8 cellular contexts compared by ENCODE assay signal in the genomic region with DNA sequence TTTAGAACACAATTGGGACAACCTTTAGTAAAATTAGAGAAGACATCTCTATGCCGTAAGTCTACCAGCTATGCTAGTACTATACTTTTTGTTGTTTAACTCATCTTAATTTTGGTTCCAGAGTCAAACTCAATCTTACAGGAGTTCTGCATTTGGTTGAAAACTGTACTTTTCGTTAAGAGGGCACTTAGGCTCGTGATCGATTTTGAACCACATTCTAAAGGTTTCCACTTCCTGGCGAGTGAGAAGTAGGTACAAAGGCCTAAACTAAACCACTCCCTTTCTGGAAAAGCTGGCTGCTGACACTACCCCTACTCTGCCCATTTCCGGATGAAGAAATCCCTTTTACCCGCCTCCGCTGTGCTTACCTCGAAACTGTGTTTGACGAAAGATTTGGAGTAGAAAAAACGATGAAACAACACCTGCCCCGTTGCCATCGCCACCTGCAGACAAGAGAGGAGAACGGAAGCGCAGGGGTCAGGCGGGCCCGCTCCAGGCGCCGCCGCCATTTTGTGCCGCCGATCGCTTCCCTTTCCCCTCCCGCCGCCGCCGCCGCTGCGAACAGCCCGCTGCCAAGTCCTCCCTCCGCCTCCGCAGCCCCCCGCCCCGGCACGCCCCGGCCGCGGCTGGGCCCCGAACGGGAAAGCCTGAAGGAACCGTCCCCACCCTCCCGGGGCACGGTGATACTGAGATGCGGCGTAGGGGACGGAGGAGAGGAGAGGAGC. TPM values are rescaled to one million over a fixed set of nuclear protein-coding genes. Genes with fewer than 3 reads are reported as not detected.
DNase-seq lines count a peak whose midpoint lies in the region; ATAC-seq and TF ChIP-seq lines count a peak whose summit lies in the region.

No MANE protein-coding gene starts in this region.

- intact Hi-C loops in thyroid gland (cut with DNase I) = no loop called here

- H3K4me2 ChIP-seq in osteoblast (ENCODE audit: insufficient read depth, low read length) = peak overlapping the region; percentile 97

- H2AFZ ChIP-seq in osteoblast (ENCODE audit: low read length) = no peak overlapping the region

- TF ChIP-seq CTCF in osteoblast (IDR thresholded peaks at IDR 0.05; ENCODE audit: extremely low read depth, low read depth, low read length) (no peak), thyroid gland (IDR thresholded peaks at IDR 0.05) (peak in 1 of 6 experiments; percentile 14)

- H3K9ac ChIP-seq in HUES48 (ENCODE audit: low read depth, low read length) = peak overlapping the region; percentile 98

- H3K4me1 ChIP-seq in HUES48 (ENCODE audit: control insufficient read depth, insufficient read depth, low read length) = peaks cover 30% of the 10 kb centered on the region
- peaks cover 42% of the 10 kb centered on the region for H3K4me1 ChIP-seq in osteoblast (ENCODE audit: insufficient read depth, low read length)
- H3K4me1 ChIP-seq in thyroid gland = peaks cover 50 to 55% of the 10 kb centered on the region in 2 donors

- no peak for TF ChIP-seq POLR2A in thyroid gland (IDR thresholded peaks at IDR 0.05)

- H4K20me1 ChIP-seq in osteoblast (ENCODE audit: insufficient read depth, low read length) = peaks cover 52% of the 10 kb centered on the region

- peaks cover 62% of the 10 kb centered on the region for H3K79me2 ChIP-seq in osteoblast (ENCODE audit: insufficient read depth, low read length)

- H3K4me3 ChIP-seq in HUES48 (ENCODE audit: low read depth, low read length) (peak overlapping the region; percentile 90), osteoblast (ENCODE audit: insufficient read depth, low read length) (peak overlapping the region; percentile 73), thyroid gland (replicated peaks in 1 of 3) (peak overlapping the region; percentile 70 to 100 (median 95))

- 2% methylated on average over 17 to 20 of the region's 46 CpGs for WGBS in thyroid gland, 2 donors

- H3K27ac ChIP-seq in HUES48 (ENCODE audit: low read depth, low read length) = peak overlapping the region; percentile 98
- H3K27ac ChIP-seq in osteoblast (ENCODE audit: low read depth, low read length) = peak overlapping the region; percentile 100
- peak overlapping the region; percentile 99 to 100 (median 99) for H3K27ac ChIP-seq in thyroid gland

- H3K36me3 ChIP-seq in HUES48 (ENCODE audit: control insufficient read depth, insufficient read depth, low read length) (peaks cover 49% of the 10 kb centered on the region), osteoblast (ENCODE audit: insufficient read depth, low read length) (peaks cover 50% of the 10 kb centered on the region), thyroid gland (peaks cover 22 to 32% of the 10 kb centered on the region in 2 donors)

- peak; percentile 43 for ATAC-seq in GM21367 (IDR thresholded peaks at IDR 0.05; ENCODE audit: unreplicated experiment)

- DNase-seq in COLO668 (lab: John Stamatoyannopoulos, UW; ENCODE audit: unreplicated experiment) (peak; percentile 66), SHP77 (lab: John Stamatoyannopoulos, UW) (peak; percentile 38 to 51), activated gamma-delta T cell (lab: John Stamatoyannopoulos, UW) (peak; percentile 66), germinal center (ENCODE audit: low spot score) (peak; percentile 69), osteoblast (ENCODE audit: insufficient read length, low spot score, missing footprints) (peak; percentile 48), thyroid gland (peak; percentile 65 to 70)

- H3K27me3 ChIP-seq in HUES48 (ENCODE audit: control insufficient read depth, insufficient read depth, low read length) (no peaks in the 10 kb centered on the region), osteoblast (ENCODE audit: insufficient read depth, low read length) (no peaks in the 10 kb centered on the region), thyroid gland (no peaks in the 10 kb centered on the region)

- H3K9me3 ChIP-seq in HUES48 (ENCODE audit: control insufficient read depth, insufficient read depth, low read length) = no peaks in the 10 kb centered on the region
- no peaks in the 10 kb centered on the region for H3K9me3 ChIP-seq in osteoblast (ENCODE audit: low read depth, low read length)
- no peaks in the 10 kb centered on the region for H3K9me3 ChIP-seq in thyroid gland

RNA-seq across cellular contexts. Expression of gene CCNL1, which starts 0.7 kb away (rescaled TPM):
- 157 and 194 TPM in 2 replicates for total RNA-seq in osteoblast
- 100 to 1,000 TPM; 142 to 375 (median 227) TPM for total RNA-seq in thyroid gland

Comparison
In these comparisons a context has a peak if more than half of its experiments do, and no peak if none do; other contexts are left out.
1. Peak in every context shown above with its lines: DNase-seq, ATAC-seq, H3K4me3 ChIP-seq and H3K27ac ChIP-seq.